ENCODE assay signal across 8 cellular contexts in the genomic region with DNA sequence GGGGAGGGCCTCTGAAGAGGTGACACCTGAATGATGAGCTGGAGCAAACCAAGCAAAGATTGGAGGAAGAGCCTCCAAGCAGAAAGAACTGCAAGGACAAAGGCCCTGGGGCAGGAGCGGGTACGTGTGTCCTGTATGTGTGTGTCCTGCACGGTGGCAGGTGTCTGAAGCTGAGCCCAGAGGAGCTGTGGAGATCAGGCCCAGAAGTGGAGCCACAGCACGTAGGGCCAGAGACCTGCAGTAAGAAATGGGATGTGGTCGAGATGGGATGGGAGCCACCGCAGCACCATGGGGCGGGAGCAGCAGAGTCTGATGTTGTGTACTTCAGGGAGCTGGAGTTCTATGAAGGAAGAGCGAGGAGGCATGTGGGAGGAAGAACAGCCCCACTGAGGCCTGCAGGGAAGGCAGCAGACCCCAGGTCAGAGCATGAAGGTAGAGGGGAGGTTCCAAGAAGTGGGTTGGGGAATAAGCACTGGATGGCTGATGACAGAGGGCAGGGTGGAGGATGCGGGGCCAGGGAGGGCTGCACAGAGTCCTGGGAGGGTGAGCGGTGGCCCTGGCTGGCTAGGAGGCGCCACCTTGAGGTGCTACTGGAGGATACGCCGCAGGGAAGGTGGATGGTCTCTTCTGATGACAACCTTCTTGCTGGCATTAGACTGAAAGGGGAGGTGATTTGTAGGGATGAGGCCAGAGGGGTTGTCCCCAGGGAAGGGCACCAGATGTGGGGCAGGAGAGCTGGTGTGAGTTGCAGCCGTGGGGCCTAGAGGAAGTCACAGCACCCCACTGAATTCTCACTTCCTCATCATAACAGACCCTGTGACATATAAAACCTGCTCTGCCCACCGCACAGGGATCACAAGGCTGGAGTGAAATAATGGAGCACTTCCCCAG. TPM values are rescaled to one million over a fixed set of nuclear protein-coding genes. Genes with fewer than 3 reads are reported as not detected.
DNase-seq lines count a peak whose midpoint lies in the region; ATAC-seq and TF ChIP-seq lines count a peak whose summit lies in the region.

No MANE protein-coding gene starts in this region.

- H3K4me2 ChIP-seq in BLaER1 treated with 17β-estradiol and CSF1 and Interleukin-3, amounts not matched to agents 10 nM and 100 nM: peak overlapping the region; percentile 67 to 92 (median 84)
- H3K4me2 ChIP-seq in PC-9: no peak overlapping the region

- no peak overlapping the region for H2AFZ ChIP-seq in PC-9

- WGBS in heart right ventricle, 2 donors: 65 to 67% methylated on average over 15 of the region's 15 CpGs

- H3K9me3 ChIP-seq in BLaER1 treated with 17β-estradiol and CSF1 and Interleukin-3, amounts not matched to agents 10 nM and 100 nM (replicated peaks in 1 of 11): peaks cover 0 to 8% (median 0%) of the 10 kb centered on the region in 11 experiments; a peak in 1 of 22 replicates
- H3K9me3 ChIP-seq in PC-9 (ENCODE audit: insufficient read depth, low read depth) (no peaks in the 10 kb centered on the region), heart right ventricle (no peaks in the 10 kb centered on the region)

- ATAC-seq in GM18861 (IDR thresholded peaks at IDR 0.05; ENCODE audit: unreplicated experiment): peak; percentile 51
- peak; percentile 50 for ATAC-seq in HG03135 (IDR thresholded peaks at IDR 0.05; ENCODE audit: unreplicated experiment)
- ATAC-seq in heart right ventricle: peak; percentile 59 to 76 (median 69)

- peaks cover 0 to 44% (median 0%) of the 10 kb centered on the region in 11 experiments; a peak in 6 of 22 replicates for H4K20me1 ChIP-seq in BLaER1 treated with 17β-estradiol and CSF1 and Interleukin-3, amounts not matched to agents 10 nM and 100 nM
- H4K20me1 ChIP-seq in PC-9 (ENCODE audit: insufficient read depth): no peaks in the 10 kb centered on the region

- H3K36me3 ChIP-seq in BLaER1 treated with 17β-estradiol and CSF1 and Interleukin-3, amounts not matched to agents 10 nM and 100 nM: peaks cover 0 to 18% (median 11%) of the 10 kb centered on the region in 11 experiments; a peak in 17 of 22 replicates
- H3K36me3 ChIP-seq in PC-9 (ENCODE audit: low read depth): no peaks in the 10 kb centered on the region
- H3K36me3 ChIP-seq in heart right ventricle: peaks cover 0 to 28% (median 6%) of the 10 kb centered on the region in 9 donors

- no TSS peak for BruUV-seq in PC-9 (replicated peaks; lab: Mats Ljungman, UMichigan)

- POLR2A ChIA-PET in PC-9 (lab: Charles Lee; ENCODE audit: unreplicated experiment): no interaction called here

- no peaks in the 10 kb centered on the region for H3K27me3 ChIP-seq in BLaER1 treated with 17β-estradiol and CSF1 and Interleukin-3, amounts not matched to agents 10 nM and 100 nM
- H3K27me3 ChIP-seq in PC-9 (ENCODE audit: insufficient read depth, low read depth) (no peaks in the 10 kb centered on the region), heart right ventricle (no peaks in the 10 kb centered on the region)

- H3K27ac ChIP-seq in BLaER1 treated with 17β-estradiol and CSF1 and Interleukin-3, amounts not matched to agents 10 nM and 100 nM: peak overlapping the region; percentile 41 to 83 (median 72); a peak in 20 of 22 replicates
- H3K27ac ChIP-seq in PC-9: no peak overlapping the region
- peak overlapping the region in 1 of 10 donors; percentile 7 for H3K27ac ChIP-seq in heart right ventricle

- TF ChIP-seq CTCF in PC-9 (conservative IDR thresholded peaks at IDR 0.05): peak; percentile 52; the same call in 1 of the 2 replicates
- peak; percentile 22 to 70 (median 63) for TF ChIP-seq CTCF in heart right ventricle (IDR thresholded peaks at IDR 0.05)

- H3F3A ChIP-seq in PC-9 (ENCODE audit: insufficient read depth, low read depth): peaks cover 2% of the 10 kb centered on the region; the same call in 1 of the 2 replicates

- peaks cover 29 to 77% (median 73%) of the 10 kb centered on the region in 10 experiments for H3K4me1 ChIP-seq in BLaER1 treated with 17β-estradiol and CSF1 and Interleukin-3, amounts not matched to agents 10 nM and 100 nM
- no peaks in the 10 kb centered on the region for H3K4me1 ChIP-seq in PC-9 (replicated peaks; ENCODE audit: insufficient read depth)
- H3K4me1 ChIP-seq in heart right ventricle: peaks cover 0 to 7% (median 0%) of the 10 kb centered on the region in 9 donors

- CTCF ChIA-PET in PC-9 (lab: Charles Lee): interaction anchor here (0.7 kb wide), 1 partner anchor 167 kb away, joined by 3 read pairs; no protein-coding TSS in a partner anchor

- DNase-seq in PC-9: peak in 1 of 2 experiments; percentile 33
- DNase-seq in activated effector memory CD4-positive, alpha-beta T cell treated with anti-CD3 and anti-CD28 coated beads, Interleukin-2, amount 50 U/mL, for 16 hours: peak; percentile 83
- DNase-seq in heart right ventricle: peak; percentile 26 to 44
- peak in 2 of 3 donors; percentile 50 to 53 for DNase-seq in stimulated activated CD4-positive, alpha-beta T cell treated with anti-CD3 and anti-CD28 coated beads, Interleukin-12 subunit alpha, Interleukin-12 subunit beta, amount 100 ng/mL, for 48 hours (ENCODE audit: low read depth in 2 of 3, low spot score in 1 of 3)
- no peak for DNase-seq in NCI-H1048 (lab: John Stamatoyannopoulos, UW)

- H3K79me2 ChIP-seq in PC-9 (ENCODE audit: low read depth): no peaks in the 10 kb centered on the region

- intact Hi-C loops in PC-9 (cut with micrococcal nuclease; ENCODE audit: unreplicated experiment) (loop anchor here (5.0 kb wide), 1 partner anchor 159 kb away; no protein-coding TSS in a partner anchor), heart right ventricle (cut with DNase I) (loop anchor here in 9 of 10 donors (1.0 to 5.0 kb wide), 3 partner anchors 84 kb away; partner anchors contain the start of gene SLC12A3 (in 6 of the 9))

- peak overlapping the region in 10 of 11 experiments; percentile 26 to 68 (median 59); a peak in 17 of 22 replicates for H3K9ac ChIP-seq in BLaER1 treated with 17β-estradiol and CSF1 and Interleukin-3, amounts not matched to agents 10 nM and 100 nM

- H3K4me3 ChIP-seq in BLaER1 treated with 17β-estradiol and CSF1 and Interleukin-3, amounts not matched to agents 10 nM and 100 nM: peak overlapping the region in 3 of 10 experiments; percentile 2 to 21 (median 11); a peak in 6 of 20 replicates
- H3K4me3 ChIP-seq in PC-9 (no peak overlapping the region), heart right ventricle (no peak overlapping the region)

- no peaks in the 10 kb centered on the region for H3K9me2 ChIP-seq in PC-9 (ENCODE audit: insufficient read depth)

RNA-seq across cellular contexts. Expression of gene CETP, which starts 10.6 kb away (rescaled TPM):
- total RNA-seq in PC-9 (2021) (not detected in 2 replicates), heart right ventricle (1 to 10 TPM in 1 of 10 donors, under 1 TPM in 6, not detected in 3; 0.17 to 2.1 (median 0.31) TPM)
- polyA plus RNA-seq in heart right ventricle: under 1 TPM; 0.15 to 0.32 TPM

RNA-seq across cellular contexts. Expression of gene HERPUD1, which starts 19.2 kb away (rescaled TPM):
- total RNA-seq in PC-9 (2021) (23.5 and 35.3 TPM in 2 replicates), heart right ventricle (100 to 1,000 TPM; 107 to 175 (median 128) TPM)
- 100 to 1,000 TPM in 1 of 2 donors, 10 to 100 TPM in 1; 29.6 to 151 TPM for polyA plus RNA-seq in heart right ventricle

RNA-seq across cellular contexts. Expression of gene NLRC5, which starts 38.2 kb away (rescaled TPM):
- total RNA-seq in PC-9 (2021): 21.9 and 29.7 TPM in 2 replicates
- total RNA-seq in heart right ventricle: 10 to 100 TPM in 8 of 10 donors, 1 to 10 TPM in 2; 7.5 to 49.6 (median 13.5) TPM
- polyA plus RNA-seq in heart right ventricle: 10 to 100 TPM in 1 of 2 donors, 1 to 10 TPM in 1; 6.2 to 26.0 TPM
